In genomic region chr10:24952146-24952700, GRCh38 we compare ENCODE assay signal across 8 cellular contexts. TPM values are rescaled to one million over a fixed set of nuclear protein-coding genes. Genes with fewer than 3 reads are reported as not detected.
DNase-seq lines count a peak whose midpoint lies in the region; ATAC-seq and TF ChIP-seq lines count a peak whose summit lies in the region.

A gene with protein sequence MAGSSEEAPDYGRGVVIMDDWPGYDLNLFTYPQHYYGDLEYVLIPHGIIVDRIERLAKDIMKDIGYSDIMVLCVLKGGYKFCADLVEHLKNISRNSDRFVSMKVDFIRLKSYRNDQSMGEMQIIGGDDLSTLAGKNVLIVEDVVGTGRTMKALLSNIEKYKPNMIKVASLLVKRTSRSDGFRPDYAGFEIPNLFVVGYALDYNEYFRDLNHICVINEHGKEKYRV (minus strand): TSS chr10:24952606. CDS start chr10:24952575, 31 bp downstream.

- peak within 1 kb of the TSS; percentile 87 to 88 for H3K4me3 Mint-ChIP-seq in stimulated activated naive CD8-positive, alpha-beta T cell treated with anti-CD3 and anti-CD28 coated beads, Interleukin-15, amount 100 ng/mL, for 72 hours

- H3K27me3 Mint-ChIP-seq in stimulated activated naive CD8-positive, alpha-beta T cell treated with anti-CD3 and anti-CD28 coated beads, Interleukin-15, amount 100 ng/mL, for 72 hours: no peaks in the 10 kb centered on the region

- intact Hi-C loops in dorsolateral prefrontal cortex (cut with DNase I) (loop anchor here (1.0 to 10.0 kb wide), 10 partner anchors 50 to 309 kb away; no protein-coding TSS in a partner anchor), lower lobe of right lung (cut with DNase I) (no loop called here)

- H3K36me3 ChIP-seq in lower lobe of right lung: no peaks in the 10 kb centered on the region

- no peaks in the 10 kb centered on the region for H3K9me3 ChIP-seq in lower lobe of right lung

- no peak for DNase-seq in AG09319 (ENCODE audit: extremely low read depth, low read depth)
- DNase-seq in T-helper 9 cell: peak; percentile 17
- peak; percentile 51 to 76 (median 60) for DNase-seq in dorsolateral prefrontal cortex
- peak; percentile 51 for DNase-seq in lower lobe of right lung
- DNase-seq in stimulated activated naive CD8-positive, alpha-beta T cell treated with anti-CD3 and anti-CD28 coated beads, Interleukin-15, amount 100 ng/mL, for 72 hours: peak; percentile 30 to 41
- DNase-seq in dedifferentiated amniotic fluid mesenchymal stem cell (ENCODE audit: extremely low spot score): no peak

- H3K27ac ChIP-seq in dorsolateral prefrontal cortex (peak within 1 kb of the TSS; percentile 88 to 100 (median 98)), lower lobe of right lung (peak within 1 kb of the TSS; percentile 77)

- H3K9me3 Mint-ChIP-seq in stimulated activated naive CD8-positive, alpha-beta T cell treated with anti-CD3 and anti-CD28 coated beads, Interleukin-15, amount 100 ng/mL, for 72 hours: no peaks in the 10 kb centered on the region

- peak within 1 kb of the TSS; percentile 97 to 98 for H3K27ac Mint-ChIP-seq in stimulated activated naive CD8-positive, alpha-beta T cell treated with anti-CD3 and anti-CD28 coated beads, Interleukin-15, amount 100 ng/mL, for 72 hours

- H3K4me3 ChIP-seq in dorsolateral prefrontal cortex (peak within 1 kb of the TSS; percentile 53 to 85 (median 73)), lower lobe of right lung (peak within 1 kb of the TSS; percentile 67)

- H3K27me3 ChIP-seq in dorsolateral prefrontal cortex (no peaks in the 10 kb centered on the region), lower lobe of right lung (ENCODE audit: low read depth) (no peaks in the 10 kb centered on the region)

- peaks cover 6% of the 10 kb centered on the region for H3K4me1 ChIP-seq in lower lobe of right lung

- peak; percentile 39 for ATAC-seq in GM18517 (IDR thresholded peaks at IDR 0.05; ENCODE audit: unreplicated experiment)
- ATAC-seq in HG03103 (IDR thresholded peaks at IDR 0.05; ENCODE audit: low read depth, unreplicated experiment): peak; percentile 29
- peak; percentile 56 to 64 for ATAC-seq in lower lobe of right lung
- ATAC-seq in stimulated activated naive CD8-positive, alpha-beta T cell treated with anti-CD3 and anti-CD28 coated beads, Interleukin-15, amount 100 ng/mL, for 72 hours: peak; percentile 66

- H3K4me1 Mint-ChIP-seq in stimulated activated naive CD8-positive, alpha-beta T cell treated with anti-CD3 and anti-CD28 coated beads, Interleukin-15, amount 100 ng/mL, for 72 hours: peaks cover 36% of the 10 kb centered on the region

- TF ChIP-seq CTCF in AG09319 (IDR thresholded peaks at IDR 0.05; ENCODE audit: low read depth, low read length) (peak; percentile 33), dorsolateral prefrontal cortex (IDR thresholded peaks at IDR 0.05 in 54 of 56, conservative IDR thresholded peaks at IDR 0.05 in 2 of 56; ENCODE audit: low read depth in 1 of 56, partially characterized antibody in 56 of 56) (peak in 20 of 56 donors; percentile 9 to 67 (median 42)), lower lobe of right lung (IDR thresholded peaks at IDR 0.05) (no peak)

RNA-seq across cellular contexts. Expression of the gene that starts here (rescaled TPM):
- total RNA-seq in dorsolateral prefrontal cortex (10 to 100 TPM; 15.2 to 51.9 (median 26.9) TPM), lower lobe of right lung (3.8 TPM)

Comparison
In these comparisons a context has a peak if more than half of its experiments do, and no peak if none do; other contexts are left out.
1. DNase-seq: peak in T-helper 9 cell (single experiment), dorsolateral prefrontal cortex (10 of 10), lower lobe of right lung (single experiment) and stimulated activated naive CD8-positive, alpha-beta T cell treated with anti-CD3 and anti-CD28 coated beads, Interleukin-15, amount 100 ng/mL, for 72 hours (2 of 2); none in AG09319 (single experiment) and dedifferentiated amniotic fluid mesenchymal stem cell (single experiment).
2. Peak in every context shown above with its lines, with median percentiles within 50 percentile points of each other: ATAC-seq.